Comparison of ENCODE assay signal across 17 cellular contexts in genomic region chr20:41387433-41387832, GRCh38. TPM values are rescaled to one million over a fixed set of nuclear protein-coding genes. Genes with fewer than 3 reads are reported as not detected.
DNase-seq lines count a peak whose midpoint lies in the region; ATAC-seq and TF ChIP-seq lines count a peak whose summit lies in the region.
"Had no signal": no experiment of that assay in that cellular context is flagged by ENCODE, and none has a peak within 500 bp of the region (broad histone marks: within the 10 kb centered on the region; RNA-seq: fewer than 3 reads in every experiment).

No MANE protein-coding gene starts in this region.

- no peak overlapping the region for H3K4me2 ChIP-seq in neuronal stem cell (ENCODE audit: insufficient read depth, low read length, poor library complexity, severe bottlenecking)
- H3K4me2 ChIP-seq: PC-9 had no signal

- H3K4me3 ChIP-seq in GM12864 (ENCODE audit: low read depth, low read length) (no peak overlapping the region), cardiac muscle cell (no peak overlapping the region), neuronal stem cell (ENCODE audit: low read length in 2 of 2) (no peak overlapping the region)
- H3K4me3 ChIP-seq: body of pancreas, ovary, PC-9, thoracic aorta had no signal

- ATAC-seq in HG03045 (IDR thresholded peaks at IDR 0.05; ENCODE audit: unreplicated experiment) = no peak
- ATAC-seq: body of pancreas; CD8-positive, alpha-beta T cell had no signal

- H3K27me3 ChIP-seq in cardiac muscle cell (no peaks in the 10 kb centered on the region), neuronal stem cell (ENCODE audit: control insufficient read depth in 3 of 3, insufficient read depth in 3 of 3, low read depth in 1 of 3, low read length in 3 of 3) (no peaks in the 10 kb centered on the region)
- H3K27me3 ChIP-seq: body of pancreas, ovary had no signal

- no peak overlapping the region for H2AFZ ChIP-seq in neuronal stem cell (ENCODE audit: low read length)
- H2AFZ ChIP-seq: PC-9 had no signal

- H3K23ac ChIP-seq in neuronal stem cell (ENCODE audit: low read depth, low read length, poor library complexity) = no peak overlapping the region

- H2BK5ac ChIP-seq in neuronal stem cell (ENCODE audit: low read length) = no peak overlapping the region

- H2BK12ac ChIP-seq in neuronal stem cell (ENCODE audit: low read length) = no peak overlapping the region

- no peak overlapping the region for H2BK15ac ChIP-seq in neuronal stem cell (ENCODE audit: low read length)

- H3K27ac ChIP-seq in cardiac muscle cell (no peak overlapping the region), neuronal stem cell (replicated peaks; ENCODE audit: low read length) (no peak overlapping the region), substantia nigra (ENCODE audit: low read depth, low read length, poor library complexity, severe bottlenecking) (no peak overlapping the region)
- H3K27ac ChIP-seq: body of pancreas, ovary, PC-9, thoracic aorta had no signal

- WGBS in neuronal stem cell (ENCODE audit: extremely low coverage in 2 of 2, insufficient read length in 2 of 2, insufficient replicate concordance in 1 of 2), 2 donors = no CpG with 5 or more reads among the region's 9 CpGs

- DNase-seq in GM12864 (ENCODE audit: low read depth) (no peak), RPMI7951 (ENCODE audit: low read depth) (peak; percentile 42), cardiac muscle cell (ENCODE audit: low read depth in 1 of 2, low spot score in 1 of 2) (peak in 1 of 2 donors; percentile 59), neuronal stem cell (ENCODE audit: low spot score) (no peak), substantia nigra (lab: John Stamatoyannopoulos, UW) (no peak), ecto neural progenitor cell (ENCODE audit: low spot score) (no peak)
- DNase-seq: activated CD4-positive, CD25-positive, alpha-beta regulatory T cell; activated CD8-positive, alpha-beta memory T cell treated with anti-CD3 and anti-CD28 coated beads, Interleukin-2, amount 50 U/mL, for 4 hours; activated naive CD4-positive, alpha-beta T cell treated with anti-CD3 and anti-CD28 coated beads for 36 hours; body of pancreas; CD8-positive, alpha-beta T cell; effector CD4-positive, alpha-beta T cell; MV-4-11 had no signal

- peak overlapping the region; percentile 27 for H3K18ac ChIP-seq in neuronal stem cell (ENCODE audit: low read length)

- H4K91ac ChIP-seq in neuronal stem cell (ENCODE audit: low read depth, low read length, poor library complexity) = no peak overlapping the region

- H2AK5ac ChIP-seq in neuronal stem cell (ENCODE audit: low read depth, low read length) = peak overlapping the region; percentile 53

- H3K79me1 ChIP-seq in neuronal stem cell (ENCODE audit: low read depth, low read length) = no peaks in the 10 kb centered on the region

- TF ChIP-seq CTCF in GM12864 (IDR thresholded peaks at IDR 0.05; ENCODE audit: low read depth, low read length, missing control alignments) (peak; percentile 7), cardiac muscle cell (IDR thresholded peaks at IDR 0.05; ENCODE audit: low read depth, low read length) (peak; percentile 12)

- H3K4me1 ChIP-seq in cardiac muscle cell (ENCODE audit: low read depth) (no peaks in the 10 kb centered on the region), neuronal stem cell (ENCODE audit: control insufficient read depth in 2 of 2, insufficient read depth in 1 of 2, low read depth in 1 of 2, low read length in 2 of 2) (peaks cover 12 to 14% of the 10 kb centered on the region in 2 donors)
- H3K4me1 ChIP-seq: body of pancreas had no signal

- H3K4ac ChIP-seq in neuronal stem cell (ENCODE audit: low read length) = no peak overlapping the region

- no peak overlapping the region for H3K9ac ChIP-seq in neuronal stem cell (ENCODE audit: low read depth, low read length, poor library complexity)

- no peaks in the 10 kb centered on the region for H3K9me3 ChIP-seq in cardiac muscle cell (ENCODE audit: low read depth)
- no peaks in the 10 kb centered on the region for H3K9me3 ChIP-seq in neuronal stem cell (replicated peaks in 1 of 2; ENCODE audit: control insufficient read depth in 2 of 2, insufficient read depth in 1 of 2, low read depth in 1 of 2, low read length in 2 of 2)
- H3K9me3 ChIP-seq: body of pancreas, ovary, thoracic aorta had no signal

- H4K8ac ChIP-seq in neuronal stem cell (ENCODE audit: low read depth, low read length) = no peak overlapping the region

- H2BK120ac ChIP-seq in neuronal stem cell (ENCODE audit: low read depth, low read length) = no peak overlapping the region

- H3K36me3 ChIP-seq in cardiac muscle cell (no peaks in the 10 kb centered on the region), neuronal stem cell (replicated peaks in 1 of 2; ENCODE audit: control insufficient read depth in 2 of 2, insufficient read depth in 2 of 2, low read length in 2 of 2) (no peaks in the 10 kb centered on the region)
- H3K36me3 ChIP-seq: ovary, thoracic aorta had no signal

- H3K14ac ChIP-seq in neuronal stem cell (ENCODE audit: low read length) = no peak overlapping the region

RNA-seq across cellular contexts. Expression of gene EMILIN3, which starts 20.8 kb away (rescaled TPM):
- total RNA-seq in RPMI7951 (2014; rRNA removed; shearing (Covaris generic)) = 0.10 and 0.12 TPM in 2 replicates
- 1.3 and 2.3 TPM in 2 replicates for total RNA-seq in cardiac muscle cell
- 0.45 and 0.54 TPM in 2 replicates for polyA plus RNA-seq in cardiac muscle cell
- polyA plus RNA-seq in neuronal stem cell (2013, experiment 1 of 2) = 5.3 TPM
- polyA plus RNA-seq in neuronal stem cell (2013, experiment 2 of 2) = 5.2 TPM
- total RNA-seq: activated naive CD4-positive, alpha-beta T cell treated with anti-CD3 and anti-CD28 coated beads for 36 hours; CD8-positive, alpha-beta T cell; PC-9 had no signal

RNA-seq across cellular contexts. Expression of gene LPIN3, which starts 46.8 kb away (rescaled TPM):
- total RNA-seq in RPMI7951 (2014; rRNA removed; shearing (Covaris generic)) = 4.5 and 6.0 TPM in 2 replicates
- 13.5 and 17.0 TPM in 2 replicates for total RNA-seq in cardiac muscle cell
- polyA plus RNA-seq in cardiac muscle cell = 9.5 and 11.2 TPM in 2 replicates
- polyA plus RNA-seq in neuronal stem cell (2013, experiment 1 of 2) = 3.8 TPM
- 3.5 TPM for polyA plus RNA-seq in neuronal stem cell (2013, experiment 2 of 2)
